In the genomic region with DNA sequence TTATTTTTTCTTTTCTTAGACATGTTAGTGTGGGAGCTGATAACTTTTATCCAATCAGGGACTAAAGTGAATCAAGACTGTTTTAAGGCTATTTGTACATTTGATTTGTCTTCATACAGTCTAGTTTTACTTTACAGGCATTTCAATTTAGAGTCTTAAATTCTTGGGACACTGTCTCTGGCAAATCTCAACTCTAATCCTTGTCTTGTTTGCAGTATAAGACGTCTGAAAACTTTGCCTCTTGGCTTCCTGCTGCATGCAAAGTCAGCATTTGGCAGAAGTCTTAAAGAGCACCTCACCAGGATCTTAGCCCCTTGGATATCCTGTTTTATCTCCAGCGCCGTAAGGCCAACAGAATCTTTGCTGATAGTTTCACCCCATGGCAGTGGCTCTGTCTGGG, we compare ENCODE assay signal across 22 cellular contexts. TPM values are rescaled to one million over a fixed set of nuclear protein-coding genes. Genes with fewer than 3 reads are reported as not detected.
A peak's percentile ranks its signal among the peaks of the same experiment; 100 is the strongest.
DNase-seq lines count a peak whose midpoint lies in the region; ATAC-seq, FAIRE-seq and TF ChIP-seq lines count a peak whose summit lies in the region.
"Had no signal": no experiment of that assay in that cellular context is flagged by ENCODE, and none has a peak within 500 bp of the region (broad histone marks: within the 10 kb centered on the region; RNA-seq: fewer than 3 reads in every experiment).

No MANE protein-coding gene starts in this region.

- H4K91ac ChIP-seq in H9 (ENCODE audit: insufficient read length, low read depth, low read length): no peak overlapping the region

- H3K4me3 Mint-ChIP-seq in H9 (no peak overlapping the region), HFFc6 (no peak overlapping the region)
- H3K4me3 Mint-ChIP-seq: activated T-cell treated with anti-CD3 and anti-CD28 coated beads, Interleukin-2, amount 50 U/mL, for 4 hours; CD4-positive, alpha-beta T cell had no signal

- H3K4me3 ChIP-seq in hepatocyte (no peak overlapping the region), neutrophil (ENCODE audit: low read depth in 1 of 2, low read length in 1 of 2) (no peak overlapping the region)
- H3K4me3 ChIP-seq: left ventricle myocardium inferior, prostate gland, thyroid gland had no signal

- no peak overlapping the region for H2BK15ac ChIP-seq in H9 (ENCODE audit: low read depth, low read length)

- H3T11ph ChIP-seq in H9 (ENCODE audit: low read length): no peak overlapping the region

- no peaks in the 10 kb centered on the region for H3K9me2 ChIP-seq in hepatocyte (replicated peaks; ENCODE audit: insufficient read depth)

- no peak overlapping the region for H2BK5ac ChIP-seq in H9 (ENCODE audit: insufficient read length, low read length)

- DNase-seq in H9: no peak
- peak; percentile 80 for DNase-seq in amniotic epithelial cell (ENCODE audit: low read depth)
- DNase-seq in hepatocyte (ENCODE audit: low spot score): peak; percentile 44
- DNase-seq in GM12892 (ENCODE audit: insufficient read length): no peak
- DNase-seq in HFFc6: no peak
- DNase-seq in stimulated activated CD4-positive, alpha-beta T cell treated with anti-CD3 and anti-CD28 coated beads, Interleukin-4, amount 100 ng/mL, for 24 hours: no peak
- DNase-seq: activated CD8-positive, alpha-beta memory T cell treated with anti-CD3 and anti-CD28 coated beads for 24 hours; activated naive CD4-positive, alpha-beta T cell treated with anti-CD3 and anti-CD28 coated beads, Interleukin-2, amount 50 U/mL, for 16 hours; activated T-cell treated with anti-CD3 and anti-CD28 coated beads, Interleukin-2, amount 50 U/mL, for 4 hours; CD4-positive, alpha-beta T cell; effector memory CD8-positive, alpha-beta T cell; head of caudate nucleus; left ventricle myocardium inferior; NCI-H146; NCI-H2171 treated with DMSO at 0.1 percent for 48 hours; NCI-H69; stimulated activated naive CD8-positive, alpha-beta T cell treated with anti-CD3 and anti-CD28 coated beads, Interleukin-15, Interleukin-2, amounts not matched to agents 100 U/mL and 50 U/mL, for 24 hours; SW 1271; thyroid gland had no signal

- H3K27me3 Mint-ChIP-seq in H9 (ENCODE audit: low read depth): no peaks in the 10 kb centered on the region
- H3K27me3 Mint-ChIP-seq in HFFc6 (ENCODE audit: insufficient read depth): no peaks in the 10 kb centered on the region
- H3K27me3 Mint-ChIP-seq: CD4-positive, alpha-beta T cell; effector memory CD8-positive, alpha-beta T cell had no signal

- no peak overlapping the region for H3K27ac ChIP-seq in H9 (ENCODE audit: insufficient read length, low read depth, low read length)
- peak overlapping the region; percentile 33 for H3K27ac ChIP-seq in hepatocyte
- H3K27ac ChIP-seq in neutrophil: peak overlapping the region; percentile 40
- H3K27ac ChIP-seq: left ventricle myocardium inferior, prostate gland, thyroid gland had no signal

- H2AFZ ChIP-seq in H9 (ENCODE audit: low read length) (no peak overlapping the region), hepatocyte (no peak overlapping the region)

- TF ChIP-seq CTCF in H9 (conservative IDR thresholded peaks at IDR 0.05) (no peak), hepatocyte (IDR thresholded peaks at IDR 0.05; ENCODE audit: poor library complexity) (no peak), neutrophil (IDR thresholded peaks at IDR 0.05) (no peak), HFFc6 (IDR thresholded peaks at IDR 0.05) (no peak)

- FAIRE-seq in GM12892 (lab: Jason Lieb, UNC): no peak

- H3K9ac ChIP-seq in H9 (ENCODE audit: extremely low read depth, insufficient read length, low read length): no peak overlapping the region

- peaks cover 4% of the 10 kb centered on the region; the same call in 1 of the 2 replicates for H3K79me2 ChIP-seq in H9 (ENCODE audit: insufficient read depth, low read length)
- peaks cover 92% of the 10 kb centered on the region for H3K79me2 ChIP-seq in hepatocyte

- H3K18ac ChIP-seq in H9 (ENCODE audit: insufficient read length, low read depth, low read length): no peak overlapping the region

- H2BK12ac ChIP-seq in H9 (ENCODE audit: insufficient read length, low read depth, low read length): no peak overlapping the region

- no peak overlapping the region for H4K8ac ChIP-seq in H9 (replicated peaks; ENCODE audit: insufficient read length, low read depth, low read length)

- WGBS in H9 (ENCODE audit: extremely low coverage, insufficient read length, low lambda C conversion rate): no CpG with 5 or more reads among the region's 3 CpGs
- WGBS in hepatocyte (ENCODE audit: low lambda C conversion rate, missing lambda C conversion rate): 23% methylated on average over 3 of the region's 3 CpGs

- no peak for ATAC-seq in GM19035 (IDR thresholded peaks at IDR 0.05; ENCODE audit: unreplicated experiment)
- ATAC-seq: activated T-cell treated with anti-CD3 and anti-CD28 coated beads, Interleukin-2, amount 50 U/mL, for 4 hours; effector memory CD8-positive, alpha-beta T cell; stimulated activated naive CD8-positive, alpha-beta T cell treated with anti-CD3 and anti-CD28 coated beads, Interleukin-15, Interleukin-2, amounts not matched to agents 100 U/mL and 50 U/mL, for 24 hours had no signal

- peak overlapping the region; percentile 31 to 42 (median 41); a peak in 1 of 7 replicates for H3K27ac Mint-ChIP-seq in H9
- H3K27ac Mint-ChIP-seq in HFFc6: no peak overlapping the region
- H3K27ac Mint-ChIP-seq: CD4-positive, alpha-beta T cell; effector memory CD8-positive, alpha-beta T cell had no signal

- no peak overlapping the region for H2BK20ac ChIP-seq in H9 (ENCODE audit: low read depth, low read length, poor library complexity, severe bottlenecking)

- H3K23me2 ChIP-seq in H9 (ENCODE audit: insufficient read length, low read depth, low read length, poor library complexity, severe bottlenecking): no peaks in the 10 kb centered on the region

- no peak overlapping the region for H3K56ac ChIP-seq in H9 (ENCODE audit: insufficient read length, low read depth, low read length)

- H3K9me3 Mint-ChIP-seq in H9 (peaks cover 5 to 9% of the 10 kb centered on the region in 2 experiments), HFFc6 (no peaks in the 10 kb centered on the region)
- H3K9me3 Mint-ChIP-seq: activated T-cell treated with anti-CD3 and anti-CD28 coated beads, Interleukin-2, amount 50 U/mL, for 4 hours; effector memory CD8-positive, alpha-beta T cell had no signal

- TF ChIP-seq POLR2A in GM12892 (IDR thresholded peaks at IDR 0.05; ENCODE audit: low read depth, low read length): no peak

- H3K4me1 ChIP-seq in H9 (ENCODE audit: insufficient read depth, low read length): no peaks in the 10 kb centered on the region
- peaks cover 8% of the 10 kb centered on the region for H3K4me1 ChIP-seq in hepatocyte (ENCODE audit: insufficient read depth)
- H3K4me1 ChIP-seq in neutrophil (ENCODE audit: control insufficient read depth in 1 of 2, insufficient read depth in 1 of 2, low read depth in 1 of 2, low read length in 1 of 2): peaks cover 0 to 13% of the 10 kb centered on the region in 2 experiments
- H3K4me1 ChIP-seq: prostate gland, thyroid gland had no signal

- H2AK5ac ChIP-seq in H9 (ENCODE audit: insufficient read length, low read length): no peak overlapping the region

- peaks cover 2% of the 10 kb centered on the region for H3K79me1 ChIP-seq in H9 (ENCODE audit: insufficient read depth, low read depth, low read length, poor library complexity, severe bottlenecking)

- peaks cover 29 to 46% of the 10 kb centered on the region in 2 experiments for H3K4me1 Mint-ChIP-seq in H9
- H3K4me1 Mint-ChIP-seq in HFFc6 (ENCODE audit: low read depth): peaks cover 11% of the 10 kb centered on the region; the same call in 1 of the 2 replicates

- no peak overlapping the region for H3K4ac ChIP-seq in H9 (ENCODE audit: low read depth, low read length)

- H4K20me1 ChIP-seq in H9 (ENCODE audit: control insufficient read depth, insufficient read depth, insufficient read length) (no peaks in the 10 kb centered on the region), hepatocyte (ENCODE audit: insufficient read depth, poor library complexity, severe bottlenecking) (no peaks in the 10 kb centered on the region)

- no peak overlapping the region for H2BK120ac ChIP-seq in H9 (ENCODE audit: low read depth, low read length, poor library complexity, severe bottlenecking)

- H3K27me3 ChIP-seq in H9 (ENCODE audit: insufficient read depth, low read length) (no peaks in the 10 kb centered on the region), hepatocyte (no peaks in the 10 kb centered on the region), neutrophil (no peaks in the 10 kb centered on the region)
- H3K27me3 ChIP-seq: thyroid gland had no signal

- H3K14ac ChIP-seq in H9 (ENCODE audit: insufficient read depth, low read length): no peak overlapping the region

- H3K36me3 Mint-ChIP-seq in H9 (ENCODE audit: insufficient read depth in 1 of 3, low read depth in 3 of 3) (peaks cover 5 to 13% (median 6%) of the 10 kb centered on the region in 3 experiments), HFFc6 (ENCODE audit: low read depth) (peaks cover 2% of the 10 kb centered on the region)

- no peak overlapping the region for H4K5ac ChIP-seq in H9 (ENCODE audit: insufficient read length, low read depth, low read length)

- H3K4me2 ChIP-seq in H9 (ENCODE audit: insufficient read depth, insufficient read length, low read length) (no peak overlapping the region), hepatocyte (peak overlapping the region; percentile 67)

- H3K9me3 ChIP-seq in H9 (ENCODE audit: control insufficient read depth, low read depth, low read length) (no peaks in the 10 kb centered on the region), hepatocyte (ENCODE audit: low read depth) (no peaks in the 10 kb centered on the region), neutrophil (no peaks in the 10 kb centered on the region)
- H3K9me3 ChIP-seq: left ventricle myocardium inferior, prostate gland, thyroid gland had no signal

- H3K36me3 ChIP-seq in hepatocyte (replicated peaks; ENCODE audit: insufficient read depth, low read depth): no peaks in the 10 kb centered on the region
- H3K36me3 ChIP-seq in neutrophil: peaks cover 7% of the 10 kb centered on the region
- H3K36me3 ChIP-seq: prostate gland, thyroid gland had no signal

- no peak overlapping the region for H3K23ac ChIP-seq in H9 (ENCODE audit: insufficient read length, low read depth, low read length)

RNA-seq across cellular contexts. Expression of a gene that starts 30.3 kb away (rescaled TPM):
- total RNA-seq in H9 (2021): 13.6 and 14.6 TPM in 2 replicates
- total RNA-seq in hepatocyte: 28.0 and 37.0 TPM in 2 replicates
- 6.1 and 6.7 TPM in 2 replicates for polyA plus RNA-seq in hepatocyte
- polyA plus RNA-seq in GM12892 (2012; ENCODE audit: missing spikeins): 11.1 TPM
- total RNA-seq in HFFc6 (2021; fragmentation: NEBNext Ultra II Directional; extraction: Animal tissue kit (Norgen Biotek cat#: 25700)): 10 to 100 TPM in 4 of 6 experiments, 1 to 10 TPM in 2; 9.5 to 13.6 (median 12.3) TPM

Comparison
In these comparisons a context has a peak if more than half of its experiments do, and no peak if none do; other contexts are left out.
1. DNase-seq: peak in amniotic epithelial cell (single experiment) and hepatocyte (single experiment); none in H9 (single experiment), GM12892 (single experiment), HFFc6 (single experiment) and stimulated activated CD4-positive, alpha-beta T cell treated with anti-CD3 and anti-CD28 coated beads, Interleukin-4, amount 100 ng/mL, for 24 hours (single experiment).